2 cellular contexts compared by ENCODE assay signal in genomic region chr2:118813601-118814000, GRCh38.
TF ChIP-seq lines count a peak whose summit lies in the region.

No MANE protein-coding gene starts in this region.

TF ChIP-seq in GM23338, 12 proteins besides CTCF, POLR2A, EP300 and RAD21:
- TF ChIP-seq REST (IDR thresholded peaks at IDR 0.05; ENCODE audit: unreplicated experiment): no peak
- no peak for TF ChIP-seq JUNB (IDR thresholded peaks at IDR 0.05; ENCODE audit: unreplicated experiment)
- no peak for TF ChIP-seq ZNF114 (CRISPR knock-in tag; IDR thresholded peaks at IDR 0.05)
- TF ChIP-seq ZNF462 (CRISPR knock-in tag; IDR thresholded peaks at IDR 0.05): no peak
- no peak for TF ChIP-seq EZH2phosphoT487 (IDR thresholded peaks at IDR 0.05; ENCODE audit: unreplicated experiment)
- no peak for TF ChIP-seq STAT1 (IDR thresholded peaks at IDR 0.05; ENCODE audit: unreplicated experiment)

TF ChIP-seq in H1, 55 proteins besides CTCF, POLR2A, EP300 and RAD21:
- TF ChIP-seq SP2 (IDR thresholded peaks at IDR 0.05; ENCODE audit: low read length): no peak
- TF ChIP-seq TAF7 (optimal IDR thresholded peaks at IDR 0.05; ENCODE audit: borderline replicate concordance, low read depth, low read length): no peak
- TF ChIP-seq E2F6 (IDR thresholded peaks at IDR 0.05): no peak
- TF ChIP-seq NRF1 (IDR thresholded peaks at IDR 0.05; ENCODE audit: low read depth, low read length): no peak
